11 cellular contexts compared by ENCODE assay signal in the genomic region with DNA sequence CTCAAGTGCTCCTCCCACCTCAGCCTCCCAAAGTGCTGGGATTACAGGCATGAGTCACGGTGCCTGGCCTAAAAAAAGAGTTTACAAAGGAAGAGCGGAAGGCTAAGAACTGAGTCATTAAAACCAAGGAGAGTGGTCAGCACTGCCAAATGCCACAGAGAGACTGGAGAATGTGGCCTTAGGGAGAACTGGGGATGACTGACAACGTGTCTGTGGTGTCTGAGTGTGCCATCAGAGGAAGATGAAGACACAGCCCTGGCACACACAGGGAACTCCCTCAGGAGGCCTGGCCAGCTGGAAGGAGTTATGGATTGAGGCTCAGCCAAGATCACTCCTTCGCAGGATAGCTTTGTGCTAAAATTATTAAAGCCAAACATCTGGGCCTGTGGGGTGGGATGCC. TPM values are rescaled to one million over a fixed set of nuclear protein-coding genes. Genes with fewer than 3 reads are reported as not detected.
DNase-seq lines count a peak whose midpoint lies in the region; TF ChIP-seq lines count a peak whose summit lies in the region.
"Had no signal": no experiment of that assay in that cellular context is flagged by ENCODE, and none has a peak within 500 bp of the region (broad histone marks: within the 10 kb centered on the region; RNA-seq: fewer than 3 reads in every experiment).

No MANE protein-coding gene starts in this region.

- H3K4me1 Mint-ChIP-seq in MCF 10A (ENCODE audit: insufficient read depth, unreplicated experiment): peaks cover 18% of the 10 kb centered on the region
- peaks cover 6 to 9% of the 10 kb centered on the region in 2 experiments for H3K4me1 Mint-ChIP-seq in H9
- no peaks in the 10 kb centered on the region for H3K4me1 Mint-ChIP-seq in immature natural killer cell

- POLR2A ChIA-PET in MCF 10A (lab: Yijun Ruan, JAX): interaction anchor here (0.8 to 1.5 kb wide), 6 partner anchors 9 to 81 kb away, joined by 3 to 6 read pairs (median 4); no protein-coding TSS in a partner anchor

- H3K4me3 Mint-ChIP-seq in MCF 10A (ENCODE audit: unreplicated experiment): no peak overlapping the region
- no peak overlapping the region for H3K4me3 Mint-ChIP-seq in H9
- no peak overlapping the region for H3K4me3 Mint-ChIP-seq in immature natural killer cell

- no peak overlapping the region for H3K56ac ChIP-seq in H9 (ENCODE audit: insufficient read length, low read depth, low read length)

- no TSS peak for BruUV-seq in MCF 10A (replicated peaks; lab: Mats Ljungman, UMichigan)

- no peak overlapping the region for H3K23ac ChIP-seq in H9 (ENCODE audit: insufficient read length, low read depth, low read length)

- H3K9ac ChIP-seq in H9 (ENCODE audit: extremely low read depth, insufficient read length, low read length): no peak overlapping the region

- TF ChIP-seq CTCF in AG09309 (IDR thresholded peaks at IDR 0.05; ENCODE audit: control insufficient read depth, insufficient read depth, low read depth, low read length, missing control alignments) (no peak), MCF 10A (IDR thresholded peaks at IDR 0.05; ENCODE audit: unreplicated experiment) (no peak), H9 (conservative IDR thresholded peaks at IDR 0.05) (no peak)

- H4K5ac ChIP-seq in H9 (ENCODE audit: insufficient read length, low read depth, low read length): no peak overlapping the region

- H3K18ac ChIP-seq in H9 (ENCODE audit: insufficient read length, low read depth, low read length): no peak overlapping the region

- no CpG with 5 or more reads among the region's 4 CpGs for WGBS in H9 (ENCODE audit: extremely low coverage, insufficient read length, low lambda C conversion rate)

- no peak overlapping the region for H2AFZ ChIP-seq in H9 (ENCODE audit: low read length)

- no peak overlapping the region for H3K27ac ChIP-seq in H9 (ENCODE audit: insufficient read length, low read depth, low read length)
- H3K27ac ChIP-seq: skin epidermis, transverse colon had no signal

- intact Hi-C loops in MCF 10A (cut with micrococcal nuclease): loop anchor here (1.0 kb wide), 1 partner anchor 18 kb away; no protein-coding TSS in a partner anchor

- H3K9me3 ChIP-seq in H9 (ENCODE audit: control insufficient read depth, low read depth, low read length): no peaks in the 10 kb centered on the region
- H3K9me3 ChIP-seq: transverse colon had no signal

- H3K27me3 Mint-ChIP-seq in MCF 10A (ENCODE audit: insufficient read depth, unreplicated experiment) (peaks cover 16% of the 10 kb centered on the region), H9 (ENCODE audit: low read depth) (peaks cover 40% of the 10 kb centered on the region), immature natural killer cell (ENCODE audit: low read depth in 3 of 3) (peaks cover 6 to 20% (median 19%) of the 10 kb centered on the region in 3 donors)

- H3K27me3 ChIP-seq in H9 (ENCODE audit: insufficient read depth, low read length): peaks cover 17% of the 10 kb centered on the region

- H3K9me3 Mint-ChIP-seq in MCF 10A (ENCODE audit: unreplicated experiment): no peaks in the 10 kb centered on the region
- no peaks in the 10 kb centered on the region for H3K9me3 Mint-ChIP-seq in H9
- H3K9me3 Mint-ChIP-seq in immature natural killer cell: peaks cover 0 to 5% (median 0%) of the 10 kb centered on the region in 6 donors

- no peak overlapping the region for H2BK15ac ChIP-seq in H9 (ENCODE audit: low read depth, low read length)

- H3K4ac ChIP-seq in H9 (ENCODE audit: low read depth, low read length): no peak overlapping the region

- no peak overlapping the region for H4K8ac ChIP-seq in H9 (replicated peaks; ENCODE audit: insufficient read length, low read depth, low read length)

- H2BK120ac ChIP-seq in H9 (ENCODE audit: low read depth, low read length, poor library complexity, severe bottlenecking): no peak overlapping the region

- no peak overlapping the region for H2BK12ac ChIP-seq in H9 (ENCODE audit: insufficient read length, low read depth, low read length)

- no peak overlapping the region for H2BK5ac ChIP-seq in H9 (ENCODE audit: insufficient read length, low read length)

- no peak overlapping the region for H3K4me2 ChIP-seq in H9 (ENCODE audit: insufficient read depth, insufficient read length, low read length)

- CTCF ChIA-PET in MCF 10A (lab: Yijun Ruan, JAX): no interaction called here

- DNase-seq in AG09309 (ENCODE audit: low read depth) (peak; percentile 99), M059J (ENCODE audit: low read depth) (peak; percentile 100), MCF 10A (ENCODE audit: unreplicated experiment) (peak; percentile 100), kidney tubule cell (ENCODE audit: low spot score) (peak; percentile 98), NCI-H345 (lab: John Stamatoyannopoulos, UW) (no peak), H9 (no peak), ureter (ENCODE audit: low spot score) (no peak), immature natural killer cell (no peak)
- DNase-seq: SIG-M5, transverse colon had no signal

- H3K4me3 ChIP-seq in AG09309 (ENCODE audit: control insufficient read depth, low read depth, low read length): no peak overlapping the region
- H3K4me3 ChIP-seq: skin epidermis, transverse colon had no signal

- no peak overlapping the region for H3T11ph ChIP-seq in H9 (ENCODE audit: low read length)

- H2BK20ac ChIP-seq in H9 (ENCODE audit: low read depth, low read length, poor library complexity, severe bottlenecking): no peak overlapping the region

- H3K79me1 ChIP-seq in H9 (ENCODE audit: insufficient read depth, low read depth, low read length, poor library complexity, severe bottlenecking): no peaks in the 10 kb centered on the region

- peaks cover 14% of the 10 kb centered on the region for H3K23me2 ChIP-seq in H9 (ENCODE audit: insufficient read length, low read depth, low read length, poor library complexity, severe bottlenecking)

- H4K20me1 ChIP-seq in H9 (ENCODE audit: control insufficient read depth, insufficient read depth, insufficient read length): no peaks in the 10 kb centered on the region

- no peaks in the 10 kb centered on the region for H3K4me1 ChIP-seq in H9 (ENCODE audit: insufficient read depth, low read length)

- no peaks in the 10 kb centered on the region for H3K79me2 ChIP-seq in H9 (ENCODE audit: insufficient read depth, low read length)

- no peak overlapping the region for H2AK5ac ChIP-seq in H9 (ENCODE audit: insufficient read length, low read length)

- no peak overlapping the region for H3K14ac ChIP-seq in H9 (ENCODE audit: insufficient read depth, low read length)

- H3K27ac Mint-ChIP-seq in MCF 10A (ENCODE audit: low read depth, unreplicated experiment) (peak overlapping the region; percentile 63), H9 (no peak overlapping the region), immature natural killer cell (no peak overlapping the region)

- no peak overlapping the region for H4K91ac ChIP-seq in H9 (ENCODE audit: insufficient read length, low read depth, low read length)

- H3K36me3 Mint-ChIP-seq in MCF 10A (ENCODE audit: insufficient read depth, unreplicated experiment): no peaks in the 10 kb centered on the region
- H3K36me3 Mint-ChIP-seq in H9 (ENCODE audit: insufficient read depth in 1 of 3, low read depth in 3 of 3): no peaks in the 10 kb centered on the region
- H3K36me3 Mint-ChIP-seq in immature natural killer cell: no peaks in the 10 kb centered on the region

RNA-seq across cellular contexts. Expression of a gene that starts 3.9 kb away (rescaled TPM):
- total RNA-seq in M059J (2014; rRNA removed; shearing (Covaris generic)): not detected in 2 replicates
- not detected in 2 replicates for total RNA-seq in MCF 10A (2022)
- total RNA-seq in H9 (2021): 14.0 and 14.3 TPM in 2 replicates
- total RNA-seq in ureter: 2.0 TPM
- not detected for polyA plus RNA-seq in immature natural killer cell

RNA-seq across cellular contexts. Expression of a gene that starts 27.3 kb away (rescaled TPM):
- 0.12 TPM in 1 of 2 replicates, not detected in the other for total RNA-seq in M059J (2014; rRNA removed; shearing (Covaris generic))
- not detected in 2 replicates for total RNA-seq in MCF 10A (2022)
- total RNA-seq in H9 (2021): 0.13 TPM in 1 of 2 replicates, not detected in the other
- not detected for total RNA-seq in ureter
- not detected for polyA plus RNA-seq in immature natural killer cell
- total RNA-seq: transverse colon had no signal

Comparison
In these comparisons a context has a peak if more than half of its experiments do, and no peak if none do; other contexts are left out.
1. DNase-seq: peak in AG09309 (single experiment), M059J (single experiment), MCF 10A (single experiment) and kidney tubule cell (single experiment); none in NCI-H345 (single experiment), H9 (single experiment), ureter (single experiment) and immature natural killer cell (0 of 3).